In genomic region chr3:179652467-179653105, GRCh38 we compare ENCODE assay signal across 8 cellular contexts. TPM values are rescaled to one million over a fixed set of nuclear protein-coding genes. Genes with fewer than 3 reads are reported as not detected.
DNase-seq lines count a peak whose midpoint lies in the region; ATAC-seq and TF ChIP-seq lines count a peak whose summit lies in the region.

Gene USP13, plus strand, starts transcription at chr3:179653040. Its CDS starts 186 bp downstream, at chr3:179653226.

- H2BK20ac ChIP-seq in IMR-90 (ENCODE audit: low read depth, low read length) = no peak within 1 kb of the TSS

- H2AFZ ChIP-seq in IMR-90 (replicated peaks; ENCODE audit: low read length, poor library complexity) (peak within 1 kb of the TSS; percentile 99), neural cell (ENCODE audit: low read depth, low read length) (peak within 1 kb of the TSS; percentile 65)

- no peaks in the 10 kb centered on the region for H3K9me2 ChIP-seq in neural cell (ENCODE audit: insufficient read depth, low read length)

- 0 out of 2 replicates have a peak within 1 kb of the TSS, but pooled peaks have one; percentile 3 for H4K5ac ChIP-seq in IMR-90 (ENCODE audit: low read depth, low read length)

- H4K8ac ChIP-seq in IMR-90 (ENCODE audit: low read depth in 2 of 2, low read length in 2 of 2) = peak within 1 kb of the TSS; percentile 33 to 80; a peak in 3 of 4 replicates

- H3K56ac ChIP-seq in IMR-90 (ENCODE audit: extremely low read depth, insufficient read depth, low read length) = peak within 1 kb of the TSS; percentile 84

- peak within 1 kb of the TSS; percentile 87 for H2AK9ac ChIP-seq in IMR-90 (replicated peaks; ENCODE audit: low read depth, low read length, poor library complexity)

- 0% methylated on average over 24 of the region's 58 CpGs; no CpG with 5 or more reads in 1 of the 2 experiments for WGBS in IMR-90 (ENCODE audit: extremely low coverage in 2 of 2, insufficient read length in 1 of 2), 2 experiments

- ATAC-seq in GM21576 (IDR thresholded peaks at IDR 0.05; ENCODE audit: unreplicated experiment) = peak; percentile 55
- peak; percentile 88 for ATAC-seq in IMR-90 (ENCODE audit: low read depth)

- peak within 1 kb of the TSS; percentile 79 for H2AK5ac ChIP-seq in IMR-90 (ENCODE audit: low read depth, low read length)

- intact Hi-C loops in IMR-90 (cut with micrococcal nuclease) = loop anchor here (5.0 kb wide), 1 partner anchor 60 kb away; no protein-coding TSS in a partner anchor

- H3K27me3 ChIP-seq in IMR-90 (ENCODE audit: control insufficient read depth, insufficient read depth, low read length) = no peaks in the 10 kb centered on the region
- no peaks in the 10 kb centered on the region for H3K27me3 ChIP-seq in neural cell (ENCODE audit: insufficient read depth, low read depth, low read length)
- no peaks in the 10 kb centered on the region for H3K27me3 ChIP-seq in subcutaneous abdominal adipose tissue (ENCODE audit: control insufficient read depth in 5 of 5, insufficient read depth in 4 of 5, low read length in 5 of 5)

- TF ChIP-seq POLR2A in IMR-90 (IDR thresholded peaks at IDR 0.05; ENCODE audit: low read depth, low read length) = peak; percentile 64; the same call in 1 of the 2 replicates

- H3K36me3 ChIP-seq in IMR-90 (ENCODE audit: control insufficient read depth, insufficient read depth, low read length) (no peaks in the 10 kb centered on the region), neural cell (ENCODE audit: insufficient read depth, low read length) (no peaks in the 10 kb centered on the region), subcutaneous abdominal adipose tissue (ENCODE audit: control insufficient read depth in 5 of 5, insufficient read depth in 5 of 5, low read length in 5 of 5) (no peaks in the 10 kb centered on the region)

- H3K23ac ChIP-seq in IMR-90 (ENCODE audit: low read depth, low read length) = peak within 1 kb of the TSS; percentile 92

- peak within 1 kb of the TSS; percentile 81 for H2BK15ac ChIP-seq in IMR-90 (ENCODE audit: low read depth, low read length)

- dilution Hi-C loops in IMR-90 (cut with HindIII; ENCODE audit: low sequenced_read_pairs, unreplicated experiment) = no loop called here

- H3K79me2 ChIP-seq in neural cell (replicated peaks; ENCODE audit: insufficient read depth, low read length) = peaks cover 13% of the 10 kb centered on the region

- peaks cover 6% of the 10 kb centered on the region for H3K9me1 ChIP-seq in IMR-90 (ENCODE audit: insufficient read depth, low read length)

- TF ChIP-seq CTCF in IMR-90 (conservative IDR thresholded peaks at IDR 0.05; ENCODE audit: low read depth, low read length) (no peak), fibroblast of villous mesenchyme (IDR thresholded peaks at IDR 0.05; ENCODE audit: insufficient read depth, low read depth, low read length) (no peak), neural cell (IDR thresholded peaks at IDR 0.05; ENCODE audit: poor library complexity, severe bottlenecking) (no peak)

- peak within 1 kb of the TSS; percentile 73 for H2BK120ac ChIP-seq in IMR-90 (ENCODE audit: low read depth, low read length)

- peak within 1 kb of the TSS; percentile 76 for H2BK5ac ChIP-seq in IMR-90 (ENCODE audit: low read depth, low read length, poor library complexity, severe bottlenecking)

- H3K9me3 ChIP-seq in IMR-90 (ENCODE audit: control insufficient read depth, insufficient read depth, low read length) (no peaks in the 10 kb centered on the region), neural cell (ENCODE audit: low read length) (no peaks in the 10 kb centered on the region), subcutaneous abdominal adipose tissue (ENCODE audit: control insufficient read depth in 5 of 5, low read length in 5 of 5) (no peaks in the 10 kb centered on the region)

- H3K4me2 ChIP-seq in IMR-90 (ENCODE audit: low read depth, low read length) (peak within 1 kb of the TSS; percentile 83), neural cell (ENCODE audit: low read length) (peak within 1 kb of the TSS; percentile 65)

- no peaks in the 10 kb centered on the region for H3F3A ChIP-seq in neural cell (ENCODE audit: insufficient read depth, low read length, poor library complexity, severe bottlenecking)

- POLR2A ChIA-PET in IMR-90 (lab: Charles Lee; ENCODE audit: unreplicated experiment) = no interaction called here

- TF ChIP-seq RAD21 in IMR-90 (IDR thresholded peaks at IDR 0.05; ENCODE audit: low read length) (no peak), neural cell (conservative IDR thresholded peaks at IDR 0.05) (no peak)

- H3K18ac ChIP-seq in IMR-90 (ENCODE audit: low read depth, low read length) = peak within 1 kb of the TSS; percentile 62; the same call in 1 of the 2 replicates

- peak within 1 kb of the TSS; percentile 89 for H3K14ac ChIP-seq in IMR-90 (replicated peaks; ENCODE audit: low read depth, low read length)

- H3K27ac ChIP-seq in IMR-90 (ENCODE audit: insufficient read depth, low read length) (peak within 1 kb of the TSS; percentile 91), neural cell (ENCODE audit: low read length) (peak within 1 kb of the TSS; percentile 77), subcutaneous abdominal adipose tissue (ENCODE audit: low read depth, low read length) (peak within 1 kb of the TSS; percentile 95)

- DNase-seq in EL (peak; percentile 87), IMR-90 (peak; percentile 83), RKO (ENCODE audit: low spot score) (peak; percentile 88), activated gamma-delta T cell (lab: John Stamatoyannopoulos, UW) (peak; percentile 46), fibroblast of villous mesenchyme (ENCODE audit: low read depth) (peak; percentile 81)

- H4K20me1 ChIP-seq in IMR-90 (ENCODE audit: insufficient read depth, low read length) (peaks cover 20% of the 10 kb centered on the region), neural cell (ENCODE audit: insufficient read depth) (no peaks in the 10 kb centered on the region)

- H3K4me1 ChIP-seq in IMR-90 (ENCODE audit: control insufficient read depth, insufficient read depth, low read length) = no peaks in the 10 kb centered on the region
- peaks cover 0 to 20% (median 17%) of the 10 kb centered on the region in 5 donors for H3K4me1 ChIP-seq in subcutaneous abdominal adipose tissue (ENCODE audit: control insufficient read depth in 5 of 5, insufficient read depth in 5 of 5, low read length in 5 of 5)

- no peak for TF ChIP-seq EP300 in neural cell (conservative IDR thresholded peaks at IDR 0.05; ENCODE audit: poor library complexity, severe bottlenecking)

- CTCF ChIA-PET in IMR-90 (lab: Yijun Ruan, JAX) = interaction anchor here (0.7 to 1.3 kb wide), 3 partner anchors 9 to 159 kb away, joined by 3 to 4 read pairs (median 4); no protein-coding TSS in a partner anchor

- peaks cover 21 to 35% of the 10 kb centered on the region in 2 experiments for H3K79me1 ChIP-seq in IMR-90 (ENCODE audit: low read depth in 1 of 2, low read length in 2 of 2)

- H3K9ac ChIP-seq in IMR-90 (ENCODE audit: low read depth, low read length) = peak within 1 kb of the TSS; percentile 88
- H3K9ac ChIP-seq in neural cell (ENCODE audit: low read length) = peak within 1 kb of the TSS; percentile 80
- peak within 1 kb of the TSS; percentile 52 to 84 (median 79) for H3K9ac ChIP-seq in subcutaneous abdominal adipose tissue (ENCODE audit: low read length in 5 of 5)

- in situ Hi-C loops in IMR-90 (cut with MboI; ENCODE audit: low sequenced_read_pairs) = no loop called here

- H3K4me3 ChIP-seq in IMR-90 (ENCODE audit: insufficient read depth, low read depth, low read length) = peak within 1 kb of the TSS; percentile 94
- H3K4me3 ChIP-seq in fibroblast of villous mesenchyme (ENCODE audit: low read depth, low read length) = peak within 1 kb of the TSS; percentile 89
- peak within 1 kb of the TSS; percentile 95 for H3K4me3 ChIP-seq in neural cell (ENCODE audit: low read length)
- H3K4me3 ChIP-seq in subcutaneous abdominal adipose tissue (ENCODE audit: low read depth in 1 of 5, low read length in 5 of 5) = peak within 1 kb of the TSS; percentile 81 to 99 (median 95)

- peak within 1 kb of the TSS; percentile 85 for H3K4ac ChIP-seq in IMR-90 (ENCODE audit: low read depth, low read length)

- no TSS peak for BruUV-seq in IMR-90 (replicated peaks; lab: Mats Ljungman, UMichigan)

- H4K91ac ChIP-seq in IMR-90 (ENCODE audit: insufficient read depth, low read depth, low read length) = peak within 1 kb of the TSS; percentile 80

TF ChIP-seq in IMR-90, 13 proteins besides CTCF, POLR2A, EP300 and RAD21 (continues in another document):
- peak; percentile 7; the same call in 1 of the 2 replicates for TF ChIP-seq BHLHE40 (IDR thresholded peaks at IDR 0.05; ENCODE audit: low read depth, low read length)
- no peak for TF ChIP-seq FOS (IDR thresholded peaks at IDR 0.05; ENCODE audit: low read depth, low read length)
- TF ChIP-seq MAFK (IDR thresholded peaks at IDR 0.05; ENCODE audit: low read depth, low read length) = no peak
- peak; percentile 81 for TF ChIP-seq MAZ (IDR thresholded peaks at IDR 0.05; ENCODE audit: borderline replicate concordance, low read depth, low read length)
- no peak for TF ChIP-seq CHD1 (IDR thresholded peaks at IDR 0.05; ENCODE audit: low read depth, low read length)
- TF ChIP-seq SMC3 (IDR thresholded peaks at IDR 0.05; ENCODE audit: low read depth, low read length) = no peak

TF ChIP-seq in neural cell, 6 proteins besides CTCF, POLR2A, EP300 and RAD21 (continues in another document):
- TF ChIP-seq POLR2AphosphoS5 (IDR thresholded peaks at IDR 0.05) (no peak), MXI1 (conservative IDR thresholded peaks at IDR 0.05; ENCODE audit: poor library complexity, severe bottlenecking) (no peak)

RNA-seq across cellular contexts. Expression of gene USP13, which starts in this region (rescaled TPM):
- total RNA-seq in IMR-90 (2012; rRNA removed) (16.1 and 18.1 TPM in 2 replicates), fibroblast of villous mesenchyme (7.8 and 11.9 TPM in 2 replicates)
- polyA plus RNA-seq in IMR-90 (2012; rRNA removed) (8.4 and 9.2 TPM in 2 replicates), neural cell (3.5 and 3.8 TPM in 2 replicates)
- polyA plus RNA-seq in IMR-90 (2012; cell fraction: cytosol; rRNA removed) = 2.4 and 4.5 TPM in 2 replicates
- 1.5 and 6.2 TPM in 2 replicates for polyA plus RNA-seq in IMR-90 (2012; cell fraction: nucleus; rRNA removed; ENCODE audit: low replicate concordance)
- polyA minus RNA-seq in neural cell = 12.4 and 14.5 TPM in 2 replicates

Comparison
In these comparisons a context has a peak if more than half of its experiments do, and no peak if none do; other contexts are left out.
1. Peak in every context shown above with its lines: DNase-seq, ATAC-seq, H3K4me3 ChIP-seq and H3K27ac ChIP-seq.